Comparison of ENCODE assay signal across 18 cellular contexts in genomic region chr20:59017493-59018231, GRCh38. TPM values are rescaled to one million over a fixed set of nuclear protein-coding genes. Genes with fewer than 3 reads are reported as not detected.
A peak's percentile ranks its signal among the peaks of the same experiment; 100 is the strongest.
DNase-seq lines count a peak whose midpoint lies in the region; ATAC-seq and TF ChIP-seq lines count a peak whose summit lies in the region.
"Had no signal": no experiment of that assay in that cellular context is flagged by ENCODE, and none has a peak within 500 bp of the region (broad histone marks: within the 10 kb centered on the region; RNA-seq: fewer than 3 reads in every experiment).

No MANE protein-coding gene starts in this region.

- WGBS in GM23248 (ENCODE audit: low coverage in 1 of 2, low lambda C conversion rate in 2 of 2, missing lambda C conversion rate in 2 of 2), 2 experiments, result 93 to 96% methylated on average over 16 of the region's 16 CpGs

- no peaks in the 10 kb centered on the region for H3K27me3 Mint-ChIP-seq in activated CD4-positive, alpha-beta T cell treated with anti-CD3 and anti-CD28 coated beads, Interleukin-2, amount 10 ng/mL, durations not matched to agents 7 days and 5 days
- H3K27me3 Mint-ChIP-seq in central memory CD8-positive, alpha-beta T cell, result no peaks in the 10 kb centered on the region

- no peak for TF ChIP-seq CTCF in DOHH2 (IDR thresholded peaks at IDR 0.05; ENCODE audit: low read depth, low read length, poor library complexity, severe bottlenecking)

- peak overlapping the region; percentile 54 for H3K27ac Mint-ChIP-seq in activated CD4-positive, alpha-beta T cell treated with anti-CD3 and anti-CD28 coated beads, Interleukin-2, amount 10 ng/mL, durations not matched to agents 7 days and 5 days
- peak overlapping the region; percentile 3 for H3K27ac Mint-ChIP-seq in central memory CD8-positive, alpha-beta T cell (ENCODE audit: low read depth)

- 0 out of 2 replicates have a peak, but pooled peaks cover 8% of the 10 kb centered on the region for H3F3A ChIP-seq in DOHH2 (ENCODE audit: control insufficient read depth, insufficient read depth)
- H3F3A ChIP-seq in GM23248 (ENCODE audit: insufficient read depth), result peaks cover 27% of the 10 kb centered on the region

- H4K20me1 ChIP-seq in DOHH2 (ENCODE audit: control insufficient read depth, insufficient read depth, low read depth, low read length) (no peaks in the 10 kb centered on the region), GM23248 (ENCODE audit: insufficient read depth) (no peaks in the 10 kb centered on the region)

- peaks cover 42% of the 10 kb centered on the region for H3K4me1 Mint-ChIP-seq in activated CD4-positive, alpha-beta T cell treated with anti-CD3 and anti-CD28 coated beads, Interleukin-2, amount 10 ng/mL, durations not matched to agents 7 days and 5 days
- H3K4me1 Mint-ChIP-seq in central memory CD8-positive, alpha-beta T cell, result peaks cover 39% of the 10 kb centered on the region

- no peaks in the 10 kb centered on the region for H3K79me2 ChIP-seq in DOHH2 (ENCODE audit: control insufficient read depth, low read length)
- 0 out of 2 replicates have a peak, but pooled peaks cover 4% of the 10 kb centered on the region for H3K79me2 ChIP-seq in GM23248 (ENCODE audit: insufficient read depth)

- in situ Hi-C loops in GM23248 (cut with MboI), result loop anchor here (25.0 kb wide), 1 partner anchor 780 kb away; the partner anchor contains the start of gene ANKRD60

- DNase-seq in activated CD4-positive, alpha-beta T cell treated with anti-CD3 and anti-CD28 coated beads, Interleukin-2, amount 10 ng/mL, durations not matched to agents 7 days and 5 days, result no peak
- DNase-seq in activated CD4-positive, alpha-beta T cell treated with anti-CD3 and anti-CD28 coated beads, Interleukin-2, amount 50 U/mL, for 4 hours, result no peak
- no peak for DNase-seq in central memory CD8-positive, alpha-beta T cell (ENCODE audit: low spot score in 2 of 2)
- DNase-seq in stimulated activated CD8-positive, alpha-beta memory T cell treated with anti-CD3 and anti-CD28 coated beads, Interleukin-4, amount 100 ng/mL, for 48 hours, result peak; percentile 21
- no peak for DNase-seq in sciatic nerve (ENCODE audit: low spot score)
- DNase-seq in SW 1271 (lab: John Stamatoyannopoulos, UW), result no peak
- no peak for DNase-seq in GM23248
- DNase-seq: effector memory CD4-positive, alpha-beta T cell; hippocampal formation; NCI-H2029 treated with DMSO at 0.1 percent for 48 hours; NCI-H524; stimulated activated CD4-positive, alpha-beta T cell treated with anti-CD3 and anti-CD28 coated beads, Interleukin-4, amount 100 ng/mL, for 1 hour; transverse colon had no signal

- no peak overlapping the region for H3K9ac ChIP-seq in GM23248

- H3K4me1 ChIP-seq in DOHH2 (ENCODE audit: control insufficient read depth, low read length) (peaks cover 20% of the 10 kb centered on the region), GM23248 (ENCODE audit: insufficient read depth) (peaks cover 29% of the 10 kb centered on the region)
- H3K4me1 ChIP-seq: A549, transverse colon had no signal

- H3K36me3 ChIP-seq in DOHH2 (ENCODE audit: control insufficient read depth, low read length) (peaks cover 5% of the 10 kb centered on the region), GM23248 (ENCODE audit: low read depth) (peaks cover 3% of the 10 kb centered on the region; the same call in 1 of the 2 replicates)
- H3K36me3 ChIP-seq: cardiac muscle cell had no signal

- H3K27ac ChIP-seq in DOHH2 (ENCODE audit: low read depth, low read length) (peak overlapping the region; percentile 59; the same call in 1 of the 2 replicates), GM23248 (no peak overlapping the region)
- H3K27ac ChIP-seq: A549, cardiac muscle cell, transverse colon had no signal

- POLR2A ChIA-PET in activated CD4-positive, alpha-beta T cell treated with anti-CD3 and anti-CD28 coated beads, Interleukin-2, amount 10 ng/mL, durations not matched to agents 7 days and 5 days (lab: Charles Lee), result no interaction called here

- CTCF ChIA-PET in activated CD4-positive, alpha-beta T cell treated with anti-CD3 and anti-CD28 coated beads, Interleukin-2, amount 10 ng/mL, durations not matched to agents 7 days and 5 days (lab: Charles Lee), result interaction anchor here (0.6 to 1.2 kb wide), 5 partner anchors 11 to 193 kb away, joined by 3 to 4 read pairs (median 3); no protein-coding TSS in a partner anchor

- H3K36me3 Mint-ChIP-seq in activated CD4-positive, alpha-beta T cell treated with anti-CD3 and anti-CD28 coated beads, Interleukin-2, amount 10 ng/mL, durations not matched to agents 7 days and 5 days (ENCODE audit: low read depth), result peaks cover 5% of the 10 kb centered on the region
- H3K36me3 Mint-ChIP-seq in central memory CD8-positive, alpha-beta T cell (ENCODE audit: insufficient read depth), result peaks cover 3% of the 10 kb centered on the region

- no peaks in the 10 kb centered on the region for H3K9me3 Mint-ChIP-seq in activated CD4-positive, alpha-beta T cell treated with anti-CD3 and anti-CD28 coated beads, Interleukin-2, amount 10 ng/mL, durations not matched to agents 7 days and 5 days
- no peaks in the 10 kb centered on the region for H3K9me3 Mint-ChIP-seq in central memory CD8-positive, alpha-beta T cell
- H3K9me3 Mint-ChIP-seq: CD8-positive, alpha-beta T cell had no signal

- intact Hi-C loops in sciatic nerve (cut with DNase I), result no loop called here

- ATAC-seq in central memory CD8-positive, alpha-beta T cell (replicated peaks; ENCODE audit: extremely low read depth, poor library complexity, severe bottlenecking), result no peak
- ATAC-seq in sciatic nerve, result no peak
- ATAC-seq: A549; CD8-positive, alpha-beta T cell; left colon had no signal

- no peak overlapping the region for H3K4me3 Mint-ChIP-seq in activated CD4-positive, alpha-beta T cell treated with anti-CD3 and anti-CD28 coated beads, Interleukin-2, amount 10 ng/mL, durations not matched to agents 7 days and 5 days
- H3K4me3 Mint-ChIP-seq in central memory CD8-positive, alpha-beta T cell, result no peak overlapping the region
- H3K4me3 Mint-ChIP-seq: CD8-positive, alpha-beta T cell had no signal

- H3K4me3 ChIP-seq in DOHH2 (ENCODE audit: low read length), result no peak overlapping the region
- no peak overlapping the region for H3K4me3 ChIP-seq in GM23248
- H3K4me3 ChIP-seq: A549, cardiac muscle cell, transverse colon had no signal

- H3K9me3 ChIP-seq in DOHH2 (ENCODE audit: control insufficient read depth, insufficient read depth, low read length) (no peaks in the 10 kb centered on the region), GM23248 (ENCODE audit: low read depth) (no peaks in the 10 kb centered on the region)
- H3K9me3 ChIP-seq: A549, transverse colon had no signal

- no peaks in the 10 kb centered on the region for H3K9me2 ChIP-seq in DOHH2 (replicated peaks; ENCODE audit: control insufficient read depth, low read length)
- H3K9me2 ChIP-seq in GM23248 (ENCODE audit: insufficient read depth), result no peaks in the 10 kb centered on the region

- no peak overlapping the region for H2AFZ ChIP-seq in GM23248

- peak overlapping the region; percentile 71 for H3K4me2 ChIP-seq in DOHH2 (ENCODE audit: low read length)
- no peak overlapping the region for H3K4me2 ChIP-seq in GM23248 (ENCODE audit: unreplicated experiment)
- H3K4me2 ChIP-seq: A549 had no signal

- no peaks in the 10 kb centered on the region for H3K27me3 ChIP-seq in DOHH2 (ENCODE audit: control insufficient read depth, low read length)
- H3K27me3 ChIP-seq in GM23248 (replicated peaks; ENCODE audit: insufficient read depth), result no peaks in the 10 kb centered on the region
- H3K27me3 ChIP-seq: cardiac muscle cell, transverse colon had no signal

RNA-seq across cellular contexts. Expression of gene TUBB1, which starts 1.6 kb away (rescaled TPM):
- total RNA-seq in activated CD4-positive, alpha-beta T cell treated with anti-CD3 and anti-CD28 coated beads, Interleukin-2, amount 10 ng/mL, durations not matched to agents 7 days and 5 days, result not detected
- total RNA-seq in sciatic nerve, result 1.0 TPM
- not detected in 2 replicates for total RNA-seq in GM23248 (2014; rRNA removed; shearing (Covaris generic))
- polyA plus RNA-seq in GM23248 (2016; fragmentation: Nextera tagmentation; extraction: Ambion mirVana), result 0.05 and 0.09 TPM in 2 replicates
- total RNA-seq: CD8-positive, alpha-beta T cell; left colon; transverse colon had no signal
- polyA plus RNA-seq: cardiac muscle cell had no signal

RNA-seq across cellular contexts. Expression of gene CTSZ, which starts 10.6 kb away (rescaled TPM):
- total RNA-seq in activated CD4-positive, alpha-beta T cell treated with anti-CD3 and anti-CD28 coated beads, Interleukin-2, amount 10 ng/mL, durations not matched to agents 7 days and 5 days, result 10 to 100 TPM; 48.2 to 53.3 TPM
- total RNA-seq in sciatic nerve, result 151 TPM
- total RNA-seq in GM23248 (2014; rRNA removed; shearing (Covaris generic)), result 391 and 422 TPM in 2 replicates
- 13.5 and 14.2 TPM in 2 replicates for polyA plus RNA-seq in GM23248 (2016; fragmentation: Nextera tagmentation; extraction: Ambion mirVana)

RNA-seq across cellular contexts. Expression of gene ATP5F1E, which starts 14.5 kb away (rescaled TPM):
- 100 to 1,000 TPM in 1 of 2 experiments, 10 to 100 TPM in 1; 98.1 to 101 TPM for total RNA-seq in activated CD4-positive, alpha-beta T cell treated with anti-CD3 and anti-CD28 coated beads, Interleukin-2, amount 10 ng/mL, durations not matched to agents 7 days and 5 days
- total RNA-seq in sciatic nerve, result 38.4 TPM
- total RNA-seq in GM23248 (2014; rRNA removed; shearing (Covaris generic)), result 20.0 and 21.1 TPM in 2 replicates
- 236 and 245 TPM in 2 replicates for polyA plus RNA-seq in GM23248 (2016; fragmentation: Nextera tagmentation; extraction: Ambion mirVana)

RNA-seq across cellular contexts. Expression of gene PRELID3B, which starts 24.9 kb away (rescaled TPM):
- 10 to 100 TPM; 66.4 to 82.5 TPM for total RNA-seq in activated CD4-positive, alpha-beta T cell treated with anti-CD3 and anti-CD28 coated beads, Interleukin-2, amount 10 ng/mL, durations not matched to agents 7 days and 5 days
- 30.5 TPM for total RNA-seq in sciatic nerve
- total RNA-seq in GM23248 (2014; rRNA removed; shearing (Covaris generic)), result 64.1 and 72.8 TPM in 2 replicates
- polyA plus RNA-seq in GM23248 (2016; fragmentation: Nextera tagmentation; extraction: Ambion mirVana), result 75.8 and 76.4 TPM in 2 replicates

RNA-seq across cellular contexts. Expression of gene NELFCD, which starts 36.6 kb away (rescaled TPM):
- total RNA-seq in activated CD4-positive, alpha-beta T cell treated with anti-CD3 and anti-CD28 coated beads, Interleukin-2, amount 10 ng/mL, durations not matched to agents 7 days and 5 days, result 10 to 100 TPM; 90.1 to 98.2 TPM
- total RNA-seq in sciatic nerve, result 50.7 TPM
- total RNA-seq in GM23248 (2014; rRNA removed; shearing (Covaris generic)), result 36.3 and 52.5 TPM in 2 replicates
- 57.4 and 59.8 TPM in 2 replicates for polyA plus RNA-seq in GM23248 (2016; fragmentation: Nextera tagmentation; extraction: Ambion mirVana)
